Comparison of ENCODE assay signal across 9 cellular contexts in genomic region chr12:49357099-49357678, GRCh38. TPM values are rescaled to one million over a fixed set of nuclear protein-coding genes. Genes with fewer than 3 reads are reported as not detected.
A peak's percentile ranks its signal among the peaks of the same experiment; 100 is the strongest.
DNase-seq lines count a peak whose midpoint lies in the region; ATAC-seq, FAIRE-seq and TF ChIP-seq lines count a peak whose summit lies in the region.
"Had no signal": no experiment of that assay in that cellular context is flagged by ENCODE, and none has a peak within 500 bp of the region (broad histone marks: within the 10 kb centered on the region; RNA-seq: fewer than 3 reads in every experiment).

No MANE protein-coding gene starts in this region.

- TF ChIP-seq RAD21 in Ishikawa (IDR thresholded peaks at IDR 0.05; ENCODE audit: low read depth): peak; percentile 48

- H3K9me3 ChIP-seq in astrocyte (ENCODE audit: insufficient read depth, low read depth, low read length) (no peaks in the 10 kb centered on the region), lower lobe of right lung (no peaks in the 10 kb centered on the region)

- DNase-seq in BJ (ENCODE audit: low read depth) (no peak), astrocyte (ENCODE audit: low read depth) (no peak), lower lobe of right lung (no peak), amygdala (lab: John Stamatoyannopoulos, UW) (no peak), GM19238 (ENCODE audit: insufficient read length, low spot score) (no peak)
- no peak for DNase-seq in stimulated activated CD4-positive, alpha-beta T cell treated with anti-CD3 and anti-CD28 coated beads, Interleukin-2, amount 100 ng/mL, for 48 hours

- no peaks in the 10 kb centered on the region for H3K4me1 Mint-ChIP-seq in astrocyte (ENCODE audit: low read depth, unreplicated experiment)

- H3K36me3 ChIP-seq in BJ (ENCODE audit: control insufficient read depth, insufficient read depth, low read length): no peaks in the 10 kb centered on the region
- no peaks in the 10 kb centered on the region for H3K36me3 ChIP-seq in astrocyte (ENCODE audit: insufficient read depth, low read length)
- no peaks in the 10 kb centered on the region for H3K36me3 ChIP-seq in lower lobe of right lung

- H4K20me1 ChIP-seq in astrocyte (ENCODE audit: insufficient read depth, low read length): no peaks in the 10 kb centered on the region

- POLR2A ChIA-PET in BJ (lab: Charles Lee): no interaction called here

- H3K4me3 ChIP-seq in BJ (ENCODE audit: low read depth, low read length) (no peak overlapping the region), astrocyte (ENCODE audit: insufficient read depth, low read depth, low read length) (no peak overlapping the region), lower lobe of right lung (no peak overlapping the region)

- CTCF ChIA-PET in BJ (lab: Yijun Ruan, JAX): interaction anchor here (0.7 to 5.1 kb wide), 24 partner anchors 10 to 290 kb away, joined by 3 to 315 read pairs (median 7); partner anchors contain the start of genes DNAJC22, MCRS1, PRPF40B and SPATS2

- peaks cover 6% of the 10 kb centered on the region for H3K4me1 ChIP-seq in astrocyte (ENCODE audit: insufficient read depth, low read length)
- no peaks in the 10 kb centered on the region for H3K4me1 ChIP-seq in lower lobe of right lung

- no peak for ATAC-seq in lower lobe of right lung
- no peak for ATAC-seq in GM18519 (IDR thresholded peaks at IDR 0.05; ENCODE audit: low FRiP score, unreplicated experiment)

- H3K4me3 Mint-ChIP-seq in astrocyte (ENCODE audit: unreplicated experiment): no peak overlapping the region

- no peak overlapping the region for H3K9ac ChIP-seq in astrocyte (ENCODE audit: low read length)

- H3K4me2 ChIP-seq in astrocyte (ENCODE audit: low read length): no peak overlapping the region

- H2AFZ ChIP-seq in astrocyte (ENCODE audit: low read depth, low read length): no peak overlapping the region

- no peak for TF ChIP-seq EP300 in Ishikawa (IDR thresholded peaks at IDR 0.05; ENCODE audit: borderline replicate concordance)

- H3K9me3 Mint-ChIP-seq in astrocyte (ENCODE audit: unreplicated experiment): no peaks in the 10 kb centered on the region

- TF ChIP-seq CTCF in BJ (IDR thresholded peaks at IDR 0.05; ENCODE audit: insufficient read depth, low read depth, low read length) (peak; percentile 54), astrocyte (IDR thresholded peaks at IDR 0.05; ENCODE audit: insufficient read depth, low read depth, low read length) (peak; percentile 65), lower lobe of right lung (IDR thresholded peaks at IDR 0.05) (peak; percentile 41)

- no peak for FAIRE-seq in astrocyte (lab: Jason Lieb, UNC)
- FAIRE-seq: islet of Langerhans had no signal

- H3K27me3 ChIP-seq in BJ (ENCODE audit: control insufficient read depth, insufficient read depth, low read length) (no peaks in the 10 kb centered on the region), astrocyte (ENCODE audit: insufficient read depth, low read length) (no peaks in the 10 kb centered on the region), lower lobe of right lung (ENCODE audit: low read depth) (peaks cover 22% of the 10 kb centered on the region)

- H3K27ac Mint-ChIP-seq in astrocyte (ENCODE audit: unreplicated experiment): no peak overlapping the region

- no peak overlapping the region for H3K27ac ChIP-seq in astrocyte (ENCODE audit: low read depth, low read length)
- H3K27ac ChIP-seq in lower lobe of right lung: no peak overlapping the region

- peaks cover 12% of the 10 kb centered on the region for H3K27me3 Mint-ChIP-seq in astrocyte (ENCODE audit: low read depth, unreplicated experiment)

- H3K79me2 ChIP-seq in astrocyte (ENCODE audit: insufficient read depth, low read length): no peaks in the 10 kb centered on the region

- H3K36me3 Mint-ChIP-seq in astrocyte (ENCODE audit: low read depth, unreplicated experiment): no peaks in the 10 kb centered on the region

- intact Hi-C loops in lower lobe of right lung (cut with DNase I): loop anchor here (5.0 kb wide), 1 partner anchor 160 kb away; no protein-coding TSS in a partner anchor

TF ChIP-seq in Ishikawa, 13 proteins besides CTCF, POLR2A, EP300 and RAD21:
- TF ChIP-seq MAX (IDR thresholded peaks at IDR 0.05) (no peak), EGR1 (IDR thresholded peaks at IDR 0.05) (no peak), CEBPB (IDR thresholded peaks at IDR 0.05) (no peak), TAF1 (IDR thresholded peaks at IDR 0.05; ENCODE audit: low read depth) (no peak), YY1 (IDR thresholded peaks at IDR 0.05; ENCODE audit: low read depth) (no peak), CREB1 (IDR thresholded peaks at IDR 0.05; ENCODE audit: low read depth) (no peak), TCF12 (IDR thresholded peaks at IDR 0.05; ENCODE audit: low read depth) (no peak), USF1 (IDR thresholded peaks at IDR 0.05) (no peak), ZBTB7A (IDR thresholded peaks at IDR 0.05; ENCODE audit: low read depth) (no peak), NFIC (IDR thresholded peaks at IDR 0.05) (no peak), TEAD4 (IDR thresholded peaks at IDR 0.05) (no peak), FOXM1 (IDR thresholded peaks at IDR 0.05; ENCODE audit: borderline replicate concordance, low read depth) (no peak)
- TF ChIP-seq, protein P1, sequence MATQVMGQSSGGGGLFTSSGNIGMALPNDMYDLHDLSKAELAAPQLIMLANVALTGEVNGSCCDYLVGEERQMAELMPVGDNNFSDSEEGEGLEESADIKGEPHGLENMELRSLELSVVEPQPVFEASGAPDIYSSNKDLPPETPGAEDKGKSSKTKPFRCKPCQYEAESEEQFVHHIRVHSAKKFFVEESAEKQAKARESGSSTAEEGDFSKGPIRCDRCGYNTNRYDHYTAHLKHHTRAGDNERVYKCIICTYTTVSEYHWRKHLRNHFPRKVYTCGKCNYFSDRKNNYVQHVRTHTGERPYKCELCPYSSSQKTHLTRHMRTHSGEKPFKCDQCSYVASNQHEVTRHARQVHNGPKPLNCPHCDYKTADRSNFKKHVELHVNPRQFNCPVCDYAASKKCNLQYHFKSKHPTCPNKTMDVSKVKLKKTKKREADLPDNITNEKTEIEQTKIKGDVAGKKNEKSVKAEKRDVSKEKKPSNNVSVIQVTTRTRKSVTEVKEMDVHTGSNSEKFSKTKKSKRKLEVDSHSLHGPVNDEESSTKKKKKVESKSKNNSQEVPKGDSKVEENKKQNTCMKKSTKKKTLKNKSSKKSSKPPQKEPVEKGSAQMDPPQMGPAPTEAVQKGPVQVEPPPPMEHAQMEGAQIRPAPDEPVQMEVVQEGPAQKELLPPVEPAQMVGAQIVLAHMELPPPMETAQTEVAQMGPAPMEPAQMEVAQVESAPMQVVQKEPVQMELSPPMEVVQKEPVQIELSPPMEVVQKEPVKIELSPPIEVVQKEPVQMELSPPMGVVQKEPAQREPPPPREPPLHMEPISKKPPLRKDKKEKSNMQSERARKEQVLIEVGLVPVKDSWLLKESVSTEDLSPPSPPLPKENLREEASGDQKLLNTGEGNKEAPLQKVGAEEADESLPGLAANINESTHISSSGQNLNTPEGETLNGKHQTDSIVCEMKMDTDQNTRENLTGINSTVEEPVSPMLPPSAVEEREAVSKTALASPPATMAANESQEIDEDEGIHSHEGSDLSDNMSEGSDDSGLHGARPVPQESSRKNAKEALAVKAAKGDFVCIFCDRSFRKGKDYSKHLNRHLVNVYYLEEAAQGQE (IDR thresholded peaks at IDR 0.05; ENCODE audit: low read depth): no peak

RNA-seq across cellular contexts. Expression of gene SPATS2, which starts 10.1 kb away (rescaled TPM):
- polyA plus RNA-seq in BJ (2011; rRNA removed): 23.1 and 29.8 TPM in 2 replicates
- 19.0 and 20.7 TPM in 2 replicates for polyA minus RNA-seq in BJ (2011; rRNA and poly(A)+ RNA removed)
- total RNA-seq in astrocyte (44.0 and 46.3 TPM in 2 replicates), lower lobe of right lung (17.3 TPM)

RNA-seq across cellular contexts. Expression of gene DNAJC22, which starts 10.5 kb away (rescaled TPM):
- 2.3 and 4.3 TPM in 2 replicates for polyA plus RNA-seq in BJ (2011; rRNA removed)
- 1.3 and 1.4 TPM in 2 replicates for polyA minus RNA-seq in BJ (2011; rRNA and poly(A)+ RNA removed)
- 0.34 and 0.52 TPM in 2 replicates for total RNA-seq in astrocyte
- total RNA-seq in lower lobe of right lung: 0.18 TPM

RNA-seq across cellular contexts. Expression of gene C1QL4, which starts 20.2 kb away (rescaled TPM):
- polyA plus RNA-seq in BJ (2011; rRNA removed): not detected in 2 replicates
- not detected in 2 replicates for polyA minus RNA-seq in BJ (2011; rRNA and poly(A)+ RNA removed)
- 0.09 TPM in 1 of 2 replicates, not detected in the other for total RNA-seq in astrocyte
- total RNA-seq in lower lobe of right lung: not detected

RNA-seq across cellular contexts. Expression of gene TROAP, which starts 34.1 kb away (rescaled TPM):
- 11.8 and 24.8 TPM in 2 replicates for polyA plus RNA-seq in BJ (2011; rRNA removed)
- polyA minus RNA-seq in BJ (2011; rRNA and poly(A)+ RNA removed): 17.5 and 23.2 TPM in 2 replicates
- 2.2 and 2.7 TPM in 2 replicates for total RNA-seq in astrocyte
- total RNA-seq in lower lobe of right lung: 1.4 TPM
